2 cellular contexts compared by ENCODE assay signal in genomic region chr3:101890716-101891115, GRCh38.
TF ChIP-seq lines count a peak whose summit lies in the region.

No MANE protein-coding gene starts in this region.

TF ChIP-seq in liver, 16 proteins besides CTCF, POLR2A, EP300 and RAD21 (continued from another document):
- no peak for TF ChIP-seq REST (IDR thresholded peaks at IDR 0.05)

TF ChIP-seq in HepG2, 621 proteins besides CTCF, POLR2A, EP300 and RAD21 (continued from another document):
- TF ChIP-seq PRDM10 (CRISPR knock-in tag; IDR thresholded peaks at IDR 0.05; ENCODE audit: low read depth) (no peak), MAZ (IDR thresholded peaks at IDR 0.05; ENCODE audit: borderline replicate concordance, low read depth, low read length) (no peak), MAZ (CRISPR knock-in tag; IDR thresholded peaks at IDR 0.05; ENCODE audit: low read depth) (no peak), ZNF367 (CRISPR knock-in tag; IDR thresholded peaks at IDR 0.05; ENCODE audit: borderline replicate concordance) (no peak), HMGXB3 (CRISPR knock-in tag; IDR thresholded peaks at IDR 0.05; ENCODE audit: borderline replicate concordance) (no peak), ZBTB21 (CRISPR knock-in tag; IDR thresholded peaks at IDR 0.05) (no peak), DNMT1 (CRISPR knock-in tag; IDR thresholded peaks at IDR 0.05) (no peak), CAMTA2 (CRISPR knock-in tag; IDR thresholded peaks at IDR 0.05; ENCODE audit: borderline replicate concordance) (no peak), ATF2 (CRISPR knock-in tag; IDR thresholded peaks at IDR 0.05) (no peak), TOPORS (CRISPR knock-in tag; IDR thresholded peaks at IDR 0.05) (no peak), KAT7 (CRISPR knock-in tag; IDR thresholded peaks at IDR 0.05; ENCODE audit: borderline replicate concordance) (no peak), ZBTB3 (CRISPR knock-in tag; IDR thresholded peaks at IDR 0.05; ENCODE audit: borderline replicate concordance, low read depth) (no peak), MTERF4 (CRISPR knock-in tag; IDR thresholded peaks at IDR 0.05) (no peak), NFE2L1 (CRISPR knock-in tag; IDR thresholded peaks at IDR 0.05; ENCODE audit: borderline replicate concordance) (no peak), ZKSCAN8 (CRISPR knock-in tag; IDR thresholded peaks at IDR 0.05; ENCODE audit: borderline replicate concordance) (no peak)
TF ChIP-seq in HepG2: peak in this region for 0.
